ENCODE assay signal across 34 cellular contexts in the genomic region with DNA sequence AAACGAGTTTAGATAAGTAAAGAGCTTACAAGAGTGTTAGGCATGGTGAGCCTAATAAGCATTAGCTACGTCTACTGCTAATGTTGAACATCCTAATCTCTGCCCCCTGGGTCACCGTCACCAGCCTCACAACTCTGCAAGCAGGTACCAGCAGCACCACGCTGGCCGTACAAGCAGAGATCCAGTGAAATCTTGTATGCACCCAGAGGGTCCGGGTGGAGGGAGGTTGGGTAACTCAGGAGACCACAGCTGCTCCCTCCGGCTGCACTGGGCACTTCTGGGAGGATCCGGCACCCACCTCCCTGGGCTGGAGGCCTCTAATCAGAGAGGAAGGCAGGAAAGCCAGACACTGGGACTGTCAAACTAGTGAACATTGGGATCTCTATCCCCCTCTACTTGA. TPM values are rescaled to one million over a fixed set of nuclear protein-coding genes. Genes with fewer than 3 reads are reported as not detected.
"Had no signal": no experiment of that assay in that cellular context is flagged by ENCODE, and none has a peak within 500 bp of the region (broad histone marks: within the 10 kb centered on the region; RNA-seq: fewer than 3 reads in every experiment).

No MANE protein-coding gene starts in this region.

- ATAC-seq: activated CD8-positive, alpha-beta T cell treated with anti-CD3 and anti-CD28 coated beads, Interleukin-2, amount 10 ng/mL, durations not matched to agents 7 days and 5 days; activated naive CD4-positive, alpha-beta T cell treated with anti-CD3 and anti-CD28 coated beads, Interleukin-2, amount 50 U/mL, for 72 hours; body of pancreas; K562 had no signal

- H2AFZ ChIP-seq: PC-9 had no signal

- DNase-seq: activated CD4-positive, alpha-beta T cell treated with anti-CD3 and anti-CD28 coated beads for 1 hour; activated CD4-positive, alpha-beta T cell treated with anti-CD3 and anti-CD28 coated beads, Interleukin-2, amount 50 U/mL, for 48 hours; activated CD4-positive, CD25-positive, alpha-beta regulatory T cell; activated CD8-positive, alpha-beta T cell treated with anti-CD3 and anti-CD28 coated beads, Interleukin-2, amount 10 ng/mL, durations not matched to agents 7 days and 5 days; activated gamma-delta T cell treated with Interleukin-2 at 50 U/mL for 16 hours; activated naive CD4-positive, alpha-beta T cell treated with anti-CD3 and anti-CD28 coated beads for 36 hours; activated T-cell treated with anti-CD3 and anti-CD28 coated beads, Interleukin-2, amount 50 U/mL, for 24 hours; adrenal gland; body of pancreas; IMR-90; NCI-H1092 treated with DMSO at 0.1 percent for 48 hours; NCI-H1417; NCI-H187; NCI-H2081; NCI-H226; NCI-H446 treated with DMSO at 0.1 percent for 48 hours; NCI-H524; PC-9; Right ventricle myocardium superior; SW 1271; T-helper 1 cell; T-helper 2 cell; T-helper 9 cell had no signal

- H3K27ac ChIP-seq: adrenal gland, body of pancreas, breast epithelium, PC-9, RWPE1, VCaP had no signal

- FAIRE-seq: astrocyte, K562, RCC 7860 had no signal

- H3K4me3 ChIP-seq: adrenal gland, body of pancreas, breast epithelium, PC-9 had no signal

- H3K4me1 ChIP-seq: breast epithelium had no signal

- H3K36me3 ChIP-seq: adrenal gland, breast epithelium had no signal

- H3K4me2 ChIP-seq: PC-9 had no signal

- H3K9me3 ChIP-seq: adrenal gland, body of pancreas, breast epithelium had no signal

RNA-seq across cellular contexts. Expression of gene OR1F1, which starts 8.4 kb away (rescaled TPM):
- total RNA-seq: activated CD8-positive, alpha-beta T cell treated with anti-CD3 and anti-CD28 coated beads, Interleukin-2, amount 10 ng/mL, durations not matched to agents 7 days and 5 days; activated naive CD4-positive, alpha-beta T cell treated with anti-CD3 and anti-CD28 coated beads for 36 hours; activated naive CD4-positive, alpha-beta T cell treated with anti-CD3 and anti-CD28 coated beads, Interleukin-2, amount 50 U/mL, for 72 hours; activated T-helper 1 cell treated with anti-CD3 and anti-CD28 coated beads, Interleukin-12 subunit alpha, Interleukin-12 subunit beta, Interleukin-2, Interleukin-4 antibody, amounts not matched to agents 30 ng/mL and 10 ng/mL and 1 ng/mL, durations not matched to agents 14 hours and 24 hours and 36 hours; adrenal gland; body of pancreas; breast epithelium; cardiac septum; IMR-90; M059J; OCI-LY7; Right ventricle myocardium superior had no signal
- polyA plus RNA-seq: adrenal gland had no signal
